In genomic region chr6:38241200-38241599, GRCh38 we compare ENCODE assay signal across 23 cellular contexts.
A peak's percentile ranks its signal among the peaks of the same experiment; 100 is the strongest.
DNase-seq lines count a peak whose midpoint lies in the region; ATAC-seq and TF ChIP-seq lines count a peak whose summit lies in the region.
"Had no signal": no experiment of that assay in that cellular context is flagged by ENCODE, and none has a peak within 500 bp of the region (broad histone marks: within the 10 kb centered on the region; RNA-seq: fewer than 3 reads in every experiment).

No MANE protein-coding gene starts in this region.

- no peak for TF ChIP-seq POLR2A in testis (IDR thresholded peaks at IDR 0.05)

- no peak overlapping the region for H3K4me3 ChIP-seq in testis
- H3K4me3 ChIP-seq: BLaER1, K562, SJSA1 had no signal

- H3K9me3 ChIP-seq in testis: no peaks in the 10 kb centered on the region
- H3K9me3 ChIP-seq: BLaER1, SJSA1 had no signal

- H3K4me1 ChIP-seq in testis: no peaks in the 10 kb centered on the region
- H3K4me1 ChIP-seq: BLaER1 had no signal

- H3K27me3 ChIP-seq in testis: no peaks in the 10 kb centered on the region
- H3K27me3 ChIP-seq: BLaER1, SJSA1 had no signal

- 84 to 87% methylated on average over 5 of the region's 5 CpGs for WGBS in testis, 2 donors

- peaks cover 54% of the 10 kb centered on the region for H3K4me1 Mint-ChIP-seq in HFFc6 (ENCODE audit: low read depth)
- H3K4me1 Mint-ChIP-seq: T-cell had no signal

- intact Hi-C loops in testis (cut with DNase I; ENCODE audit: low total_unique reads): no loop called here

- H3K27me3 Mint-ChIP-seq in HFFc6 (ENCODE audit: insufficient read depth): no peaks in the 10 kb centered on the region
- H3K27me3 Mint-ChIP-seq: CD4-positive, alpha-beta T cell; T-cell had no signal

- H3K27ac ChIP-seq in testis: no peak overlapping the region
- H3K27ac ChIP-seq: BLaER1, SJSA1 had no signal

- H3K4me3 Mint-ChIP-seq in HFFc6: peak overlapping the region; percentile 44; the same call in 1 of the 2 replicates
- H3K4me3 Mint-ChIP-seq: CD4-positive, alpha-beta T cell; T-cell had no signal

- peaks cover 5% of the 10 kb centered on the region; the same call in 1 of the 2 replicates for H3K36me3 Mint-ChIP-seq in HFFc6 (ENCODE audit: low read depth)

- DNase-seq in EH (ENCODE audit: low read depth) (peak; percentile 67), HFFc6 (peak; percentile 63), RPMI7951 (ENCODE audit: low read depth) (peak; percentile 88), kidney tubule cell (ENCODE audit: low spot score) (peak; percentile 11), dedifferentiated amniotic fluid mesenchymal stem cell (ENCODE audit: extremely low spot score) (no peak), testis (no peak)
- DNase-seq: CD4-positive, alpha-beta T cell; GDM1; GOT3; Kasumi-1; NCI-H1105 treated with DMSO at 0.1 percent for 48 hours; NCI-H2029; NCI-H446 treated with DMSO at 0.1 percent for 48 hours; NCI-H526 treated with DMSO at 0.1 percent for 48 hours; Right ventricle myocardium superior; RPMI8226; T-cell had no signal

- no peaks in the 10 kb centered on the region for H3K36me3 ChIP-seq in testis (ENCODE audit: low read depth, missing control alignments)
- H3K36me3 ChIP-seq: BLaER1, SJSA1 had no signal

- TF ChIP-seq CTCF in HFFc6 (IDR thresholded peaks at IDR 0.05) (no peak), testis (IDR thresholded peaks at IDR 0.05) (no peak)

- H3K27ac Mint-ChIP-seq in HFFc6: peak overlapping the region; percentile 65
- H3K27ac Mint-ChIP-seq: CD4-positive, alpha-beta T cell; T-cell had no signal

- H3K9me3 Mint-ChIP-seq in HFFc6: no peaks in the 10 kb centered on the region
- H3K9me3 Mint-ChIP-seq: CD4-positive, alpha-beta T cell; T-cell had no signal

- ATAC-seq in HG02852 (IDR thresholded peaks at IDR 0.05; ENCODE audit: unreplicated experiment): no peak
- ATAC-seq: HCT116, HepG2, K562, T-cell had no signal

Comparison
In these comparisons a context has a peak if more than half of its experiments do, and no peak if none do; other contexts are left out.
1. DNase-seq: peak in EH (single experiment), HFFc6 (single experiment), RPMI7951 (single experiment) and kidney tubule cell (single experiment); none in dedifferentiated amniotic fluid mesenchymal stem cell (single experiment) and testis (single experiment).